ENCODE assay signal across 1 cellular context in the genomic region with DNA sequence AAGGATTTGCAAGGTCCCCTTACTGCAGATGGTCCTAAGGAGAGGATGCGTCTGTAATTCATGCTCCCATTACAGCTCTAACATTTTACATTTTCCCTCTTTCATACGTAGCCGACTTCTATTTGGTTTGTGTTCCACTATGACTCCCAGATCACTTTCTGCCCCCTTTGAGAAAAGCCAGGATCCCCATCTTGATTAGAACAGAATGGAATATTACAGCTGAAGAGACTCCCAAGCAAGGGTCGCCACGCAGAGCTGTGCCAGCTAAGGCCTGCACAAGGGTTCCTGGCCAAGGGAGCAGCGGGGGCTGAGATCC.
TF ChIP-seq lines count a peak whose summit lies in the region.

No MANE protein-coding gene starts in this region.

TF ChIP-seq in H1, 55 proteins besides CTCF, POLR2A, EP300 and RAD21:
- no peak for TF ChIP-seq SP4 (IDR thresholded peaks at IDR 0.05; ENCODE audit: low read length)
- no peak for TF ChIP-seq KDM5A (IDR thresholded peaks at IDR 0.05; ENCODE audit: low read length)
- no peak for TF ChIP-seq CREB1 (IDR thresholded peaks at IDR 0.05)
